ENCODE assay signal across 23 cellular contexts in genomic region chr16:3212006-3212405, GRCh38. TPM values are rescaled to one million over a fixed set of nuclear protein-coding genes. Genes with fewer than 3 reads are reported as not detected.
DNase-seq lines count a peak whose midpoint lies in the region; ATAC-seq and TF ChIP-seq lines count a peak whose summit lies in the region.
"Had no signal": no experiment of that assay in that cellular context is flagged by ENCODE, and none has a peak within 500 bp of the region (broad histone marks: within the 10 kb centered on the region; RNA-seq: fewer than 3 reads in every experiment).

No MANE protein-coding gene starts in this region.

- no peak for ATAC-seq in T-helper 17 cell
- no peak for ATAC-seq in central memory CD8-positive, alpha-beta T cell (replicated peaks; ENCODE audit: extremely low read depth, poor library complexity, severe bottlenecking)
- ATAC-seq: HCT116, PC-3 had no signal

- H3K4me3 Mint-ChIP-seq in activated naive CD4-positive, alpha-beta T cell treated with anti-CD3 and anti-CD28 coated beads, Interleukin-2, amount 50 U/mL, for 24 hours = no peak overlapping the region
- H3K4me3 Mint-ChIP-seq in T-helper 17 cell (no peak overlapping the region), type B pancreatic cell (no peak overlapping the region)
- H3K4me3 Mint-ChIP-seq in central memory CD8-positive, alpha-beta T cell = no peak overlapping the region
- H3K4me3 Mint-ChIP-seq: B cell had no signal

- H3K4me1 Mint-ChIP-seq in activated naive CD4-positive, alpha-beta T cell treated with anti-CD3 and anti-CD28 coated beads, Interleukin-2, amount 50 U/mL, for 24 hours = peaks cover 43% of the 10 kb centered on the region
- H3K4me1 Mint-ChIP-seq in T-helper 17 cell = peaks cover 15% of the 10 kb centered on the region
- H3K4me1 Mint-ChIP-seq in central memory CD8-positive, alpha-beta T cell = peaks cover 32% of the 10 kb centered on the region
- no peaks in the 10 kb centered on the region for H3K4me1 Mint-ChIP-seq in type B pancreatic cell (ENCODE audit: unreplicated experiment)

- H3K36me3 Mint-ChIP-seq in activated naive CD4-positive, alpha-beta T cell treated with anti-CD3 and anti-CD28 coated beads, Interleukin-2, amount 50 U/mL, for 24 hours = peaks cover 5% of the 10 kb centered on the region
- no peaks in the 10 kb centered on the region for H3K36me3 Mint-ChIP-seq in T-helper 17 cell (ENCODE audit: low read depth)
- peaks cover 11% of the 10 kb centered on the region for H3K36me3 Mint-ChIP-seq in central memory CD8-positive, alpha-beta T cell (ENCODE audit: insufficient read depth)
- no peaks in the 10 kb centered on the region for H3K36me3 Mint-ChIP-seq in type B pancreatic cell

- DNase-seq in activated naive CD4-positive, alpha-beta T cell treated with anti-CD3 and anti-CD28 coated beads, Interleukin-2, amount 50 U/mL, for 16 hours = no peak
- DNase-seq in T-helper 17 cell = no peak
- no peak for DNase-seq in central memory CD8-positive, alpha-beta T cell (ENCODE audit: low spot score in 2 of 2)
- DNase-seq in type B pancreatic cell (ENCODE audit: extremely low spot score, unreplicated experiment) = peak; percentile 13
- DNase-seq in COLO829 (ENCODE audit: low spot score) = no peak
- no peak for DNase-seq in DMS114 treated with DMSO at 0.1 percent for 48 hours (lab: John Stamatoyannopoulos, UW; ENCODE audit: unreplicated experiment)
- DNase-seq: COR-L47; DND-41; NCI-H1048; NCI-H1417; NCI-H1694; NCI-H2029 treated with DMSO at 0.1 percent for 48 hours; NCI-H446 treated with DMSO at 0.1 percent for 48 hours; NCI-H526; NCI-H82; NK-92 treated with Interleukin-12 subunit alpha and Interleukin-12 subunit beta, amount 100 ng/mL, for 24 hours; PC-3; SK-N-SH had no signal

- TF ChIP-seq CTCF in type B pancreatic cell (conservative IDR thresholded peaks at IDR 0.05) = no peak

- peak overlapping the region; percentile 30 for H3K27ac Mint-ChIP-seq in activated naive CD4-positive, alpha-beta T cell treated with anti-CD3 and anti-CD28 coated beads, Interleukin-2, amount 50 U/mL, for 24 hours
- H3K27ac Mint-ChIP-seq in T-helper 17 cell = peak overlapping the region; percentile 16
- H3K27ac Mint-ChIP-seq in central memory CD8-positive, alpha-beta T cell (ENCODE audit: low read depth) = peak overlapping the region; percentile 44
- H3K27ac Mint-ChIP-seq in type B pancreatic cell = no peak overlapping the region
- H3K27ac Mint-ChIP-seq: B cell had no signal

- no peaks in the 10 kb centered on the region for H3K27me3 Mint-ChIP-seq in activated naive CD4-positive, alpha-beta T cell treated with anti-CD3 and anti-CD28 coated beads, Interleukin-2, amount 50 U/mL, for 24 hours
- H3K27me3 Mint-ChIP-seq in T-helper 17 cell (no peaks in the 10 kb centered on the region), type B pancreatic cell (peaks cover 15% of the 10 kb centered on the region)
- no peaks in the 10 kb centered on the region for H3K27me3 Mint-ChIP-seq in central memory CD8-positive, alpha-beta T cell

- no peaks in the 10 kb centered on the region for H3K9me3 ChIP-seq in T-helper 17 cell (ENCODE audit: control insufficient read depth, low read length, poor library complexity, severe bottlenecking)
- H3K9me3 ChIP-seq: SK-N-SH had no signal

- peaks cover 6% of the 10 kb centered on the region for H3K9me3 Mint-ChIP-seq in activated naive CD4-positive, alpha-beta T cell treated with anti-CD3 and anti-CD28 coated beads, Interleukin-2, amount 50 U/mL, for 24 hours
- no peaks in the 10 kb centered on the region for H3K9me3 Mint-ChIP-seq in central memory CD8-positive, alpha-beta T cell
- H3K9me3 Mint-ChIP-seq in type B pancreatic cell = no peaks in the 10 kb centered on the region

RNA-seq across cellular contexts. Expression of gene ZNF200, which starts 23.0 kb away (rescaled TPM):
- total RNA-seq in T-helper 17 cell (1 to 10 TPM; 3.2 to 4.8 TPM), type B pancreatic cell (ENCODE audit: low replicate concordance) (10.5 and 12.4 TPM in 2 replicates)

RNA-seq across cellular contexts. Expression of gene OR1F1, which starts 24.0 kb away (rescaled TPM):
- not detected for total RNA-seq in T-helper 17 cell
- total RNA-seq in type B pancreatic cell (ENCODE audit: low replicate concordance) = 0.34 TPM in 1 of 2 replicates, not detected in the other
- total RNA-seq: A673, B cell, PC-3 had no signal

RNA-seq across cellular contexts. Expression of gene MEFV, which starts 44.4 kb away (rescaled TPM):
- total RNA-seq in T-helper 17 cell = 1 to 10 TPM in 1 of 2 donors, under 1 TPM in 1; 0.81 to 2.2 TPM
- 0.19 TPM in 1 of 2 replicates, not detected in the other for total RNA-seq in type B pancreatic cell (ENCODE audit: low replicate concordance)
- total RNA-seq: A673, H4 had no signal
